Comparison of ENCODE assay signal across 17 cellular contexts in genomic region chr18:5618037-5618688, GRCh38.
A peak's percentile ranks its signal among the peaks of the same experiment; 100 is the strongest.
DNase-seq lines count a peak whose midpoint lies in the region; ATAC-seq and TF ChIP-seq lines count a peak whose summit lies in the region.
"Had no signal": no experiment of that assay in that cellular context is flagged by ENCODE, and none has a peak within 500 bp of the region (broad histone marks: within the 10 kb centered on the region; RNA-seq: fewer than 3 reads in every experiment).

No MANE protein-coding gene starts in this region.

- ATAC-seq in left ventricle myocardium superior (no peak), sciatic nerve (peak; percentile 51), HG02588 (IDR thresholded peaks at IDR 0.05; ENCODE audit: unreplicated experiment) (no peak)
- no peak for ATAC-seq in activated CD8-positive, alpha-beta memory T cell treated with anti-CD3 and anti-CD28 coated beads, Interleukin-2, amount 10 ng/mL, durations not matched to agents 7 days and 5 days
- ATAC-seq: GM23338 had no signal

- no peaks in the 10 kb centered on the region for H3K27me3 ChIP-seq in cardiac muscle cell
- no peaks in the 10 kb centered on the region for H3K27me3 ChIP-seq in hepatocyte
- H3K27me3 ChIP-seq in H7 (ENCODE audit: control insufficient read depth, insufficient read depth, low read length), result no peaks in the 10 kb centered on the region
- H3K27me3 ChIP-seq in SJCRH30, result no peaks in the 10 kb centered on the region
- H3K27me3 ChIP-seq: BLaER1 had no signal

- H3K36me3 ChIP-seq in cardiac muscle cell (no peaks in the 10 kb centered on the region), hepatocyte (replicated peaks; ENCODE audit: insufficient read depth, low read depth) (no peaks in the 10 kb centered on the region), H7 (replicated peaks; ENCODE audit: control insufficient read depth, insufficient read depth, low read length) (no peaks in the 10 kb centered on the region), SJCRH30 (no peaks in the 10 kb centered on the region)
- H3K36me3 ChIP-seq: BLaER1 had no signal

- no peaks in the 10 kb centered on the region for H3K79me2 ChIP-seq in hepatocyte

- H3K27ac ChIP-seq in cardiac muscle cell (peak overlapping the region; percentile 6), hepatocyte (peak overlapping the region; percentile 21), SJCRH30 (no peak overlapping the region)
- H3K27ac ChIP-seq: 22Rv1, BLaER1 had no signal

- no peak overlapping the region for H3K4me2 ChIP-seq in hepatocyte
- H3K4me2 ChIP-seq: BLaER1, GM23338 had no signal

- no peaks in the 10 kb centered on the region for H3K9me2 ChIP-seq in hepatocyte (replicated peaks; ENCODE audit: insufficient read depth)

- peaks cover 21% of the 10 kb centered on the region for H3K4me1 ChIP-seq in cardiac muscle cell (ENCODE audit: low read depth)
- no peaks in the 10 kb centered on the region for H3K4me1 ChIP-seq in hepatocyte (ENCODE audit: insufficient read depth)
- H3K4me1 ChIP-seq in SJCRH30, result no peaks in the 10 kb centered on the region
- H3K4me1 ChIP-seq: BLaER1, Caco-2 had no signal

- H3K9me3 ChIP-seq in cardiac muscle cell (ENCODE audit: low read depth) (no peaks in the 10 kb centered on the region), hepatocyte (ENCODE audit: low read depth) (no peaks in the 10 kb centered on the region), SJCRH30 (replicated peaks) (no peaks in the 10 kb centered on the region)
- H3K9me3 ChIP-seq: BLaER1, Caco-2 had no signal

- intact Hi-C loops in left ventricle myocardium superior (cut with micrococcal nuclease), result no loop called here
- intact Hi-C loops in sciatic nerve (cut with DNase I), result no loop called here

- H2AFZ ChIP-seq in hepatocyte, result no peak overlapping the region
- H2AFZ ChIP-seq: GM23338 had no signal

- no peak overlapping the region for H3K4me3 Mint-ChIP-seq in activated CD8-positive, alpha-beta memory T cell treated with anti-CD3 and anti-CD28 coated beads, Interleukin-2, amount 10 ng/mL, durations not matched to agents 7 days and 5 days
- H3K4me3 Mint-ChIP-seq: CD8-positive, alpha-beta memory T cell; GM23338; H9 had no signal

- no peak for DNase-seq in cardiac muscle cell (ENCODE audit: low read depth in 1 of 2, low spot score in 1 of 2)
- DNase-seq in left ventricle myocardium superior, result no peak
- DNase-seq in hepatocyte (ENCODE audit: low spot score), result no peak
- DNase-seq in sciatic nerve (ENCODE audit: low spot score), result no peak
- no peak for DNase-seq in H7
- DNase-seq in activated CD8-positive, alpha-beta memory T cell treated with anti-CD3 and anti-CD28 coated beads, Interleukin-2, amount 10 ng/mL, durations not matched to agents 7 days and 5 days, result no peak
- DNase-seq in SJCRH30, result no peak
- DNase-seq: AML-193; Caco-2; CD8-positive, alpha-beta memory T cell; DND-41; GDM1; H9 had no signal

- WGBS in hepatocyte (ENCODE audit: low lambda C conversion rate, missing lambda C conversion rate), result 57% methylated on average over 6 of the region's 6 CpGs

- CTCF ChIA-PET in activated CD8-positive, alpha-beta memory T cell treated with anti-CD3 and anti-CD28 coated beads, Interleukin-2, amount 10 ng/mL, durations not matched to agents 7 days and 5 days (lab: Charles Lee), result no interaction called here

- H4K20me1 ChIP-seq in hepatocyte (ENCODE audit: insufficient read depth, poor library complexity, severe bottlenecking), result no peaks in the 10 kb centered on the region
- H4K20me1 ChIP-seq: BLaER1 had no signal

- no peaks in the 10 kb centered on the region for H3K27me3 Mint-ChIP-seq in activated CD8-positive, alpha-beta memory T cell treated with anti-CD3 and anti-CD28 coated beads, Interleukin-2, amount 10 ng/mL, durations not matched to agents 7 days and 5 days

- no peak overlapping the region for H3K4me3 ChIP-seq in cardiac muscle cell
- H3K4me3 ChIP-seq in hepatocyte, result no peak overlapping the region
- H3K4me3 ChIP-seq in H7 (ENCODE audit: insufficient read depth, low read depth, low read length), result no peak overlapping the region
- no peak overlapping the region for H3K4me3 ChIP-seq in SJCRH30
- H3K4me3 ChIP-seq: BLaER1, GM23338 had no signal

- H3K36me3 Mint-ChIP-seq in activated CD8-positive, alpha-beta memory T cell treated with anti-CD3 and anti-CD28 coated beads, Interleukin-2, amount 10 ng/mL, durations not matched to agents 7 days and 5 days, result no peaks in the 10 kb centered on the region
- H3K36me3 Mint-ChIP-seq: CD8-positive, alpha-beta memory T cell had no signal

- H3K27ac Mint-ChIP-seq in activated CD8-positive, alpha-beta memory T cell treated with anti-CD3 and anti-CD28 coated beads, Interleukin-2, amount 10 ng/mL, durations not matched to agents 7 days and 5 days, result no peak overlapping the region
- H3K27ac Mint-ChIP-seq: CD8-positive, alpha-beta memory T cell; GM23338; H9 had no signal

- no peak for TF ChIP-seq CTCF in cardiac muscle cell (IDR thresholded peaks at IDR 0.05; ENCODE audit: low read depth, low read length)
- TF ChIP-seq CTCF in hepatocyte (IDR thresholded peaks at IDR 0.05; ENCODE audit: poor library complexity), result no peak

- H3K9me3 Mint-ChIP-seq in activated CD8-positive, alpha-beta memory T cell treated with anti-CD3 and anti-CD28 coated beads, Interleukin-2, amount 10 ng/mL, durations not matched to agents 7 days and 5 days (ENCODE audit: low read depth), result no peaks in the 10 kb centered on the region
- H3K9me3 Mint-ChIP-seq: CD8-positive, alpha-beta memory T cell; GM23338; H9 had no signal

- no peaks in the 10 kb centered on the region for H3K4me1 Mint-ChIP-seq in activated CD8-positive, alpha-beta memory T cell treated with anti-CD3 and anti-CD28 coated beads, Interleukin-2, amount 10 ng/mL, durations not matched to agents 7 days and 5 days
- H3K4me1 Mint-ChIP-seq: CD8-positive, alpha-beta memory T cell; H9 had no signal
